Comparison of ENCODE assay signal across 1 cellular context in the genomic region with DNA sequence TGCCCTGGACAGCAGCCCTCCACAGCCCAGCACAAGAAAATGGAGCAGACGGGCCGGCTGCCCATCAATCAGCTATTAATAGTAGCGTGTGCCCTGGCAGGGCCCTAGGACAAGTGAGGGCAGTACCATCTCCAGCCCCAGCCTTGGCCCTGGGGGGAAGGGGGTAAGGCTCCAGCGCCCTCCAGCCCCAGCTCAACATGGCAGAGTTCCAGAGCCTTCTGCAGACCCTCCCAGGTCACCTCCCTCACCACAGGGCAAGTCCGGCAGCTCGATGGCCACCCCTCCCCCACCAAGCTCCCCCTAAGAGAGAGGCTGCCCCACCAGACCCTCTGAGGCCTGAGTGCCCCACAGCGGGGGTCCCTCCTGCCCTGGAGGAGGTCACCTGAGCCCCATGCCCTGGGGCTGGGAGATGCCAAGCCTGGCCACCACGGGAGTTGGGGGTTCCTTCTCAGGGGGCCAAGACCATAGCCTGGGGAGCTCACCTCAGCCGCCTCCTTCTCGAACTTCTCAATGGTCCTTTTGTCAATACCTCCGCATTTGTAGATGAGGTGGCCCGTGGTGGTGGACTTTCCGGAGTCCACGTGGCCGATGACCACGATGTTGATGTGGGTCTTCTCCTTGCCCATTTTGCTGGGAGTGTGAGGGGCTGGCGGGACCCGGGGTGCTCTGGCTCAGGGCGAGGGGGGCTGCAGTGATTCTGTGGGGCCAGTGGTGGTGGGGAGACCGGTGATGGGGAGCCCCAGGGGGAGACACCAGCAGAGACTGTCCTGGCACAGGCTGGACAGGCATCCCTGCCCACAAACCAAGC.
TF ChIP-seq lines count a peak whose summit lies in the region.

No MANE protein-coding gene starts in this region.

TF ChIP-seq in HEK293, 187 proteins besides CTCF, POLR2A, EP300 and RAD21 (continued from another document):
- TF ChIP-seq, protein P1, sequence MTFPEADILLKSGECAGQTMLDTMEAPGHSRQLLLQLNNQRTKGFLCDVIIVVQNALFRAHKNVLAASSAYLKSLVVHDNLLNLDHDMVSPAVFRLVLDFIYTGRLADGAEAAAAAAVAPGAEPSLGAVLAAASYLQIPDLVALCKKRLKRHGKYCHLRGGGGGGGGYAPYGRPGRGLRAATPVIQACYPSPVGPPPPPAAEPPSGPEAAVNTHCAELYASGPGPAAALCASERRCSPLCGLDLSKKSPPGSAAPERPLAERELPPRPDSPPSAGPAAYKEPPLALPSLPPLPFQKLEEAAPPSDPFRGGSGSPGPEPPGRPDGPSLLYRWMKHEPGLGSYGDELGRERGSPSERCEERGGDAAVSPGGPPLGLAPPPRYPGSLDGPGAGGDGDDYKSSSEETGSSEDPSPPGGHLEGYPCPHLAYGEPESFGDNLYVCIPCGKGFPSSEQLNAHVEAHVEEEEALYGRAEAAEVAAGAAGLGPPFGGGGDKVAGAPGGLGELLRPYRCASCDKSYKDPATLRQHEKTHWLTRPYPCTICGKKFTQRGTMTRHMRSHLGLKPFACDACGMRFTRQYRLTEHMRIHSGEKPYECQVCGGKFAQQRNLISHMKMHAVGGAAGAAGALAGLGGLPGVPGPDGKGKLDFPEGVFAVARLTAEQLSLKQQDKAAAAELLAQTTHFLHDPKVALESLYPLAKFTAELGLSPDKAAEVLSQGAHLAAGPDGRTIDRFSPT (tag by site-specific recombination; IDR thresholded peaks at IDR 0.05) = peak; percentile 72
- TF ChIP-seq BCL11B (tag by site-specific recombination; IDR thresholded peaks at IDR 0.05; ENCODE audit: low read depth) (0 out of 2 replicates have a peak, but pooled peaks have one; percentile 21), GLIS2 (tag by site-specific recombination; IDR thresholded peaks at IDR 0.05) (peak; percentile 45; the same call in 1 of the 2 replicates), ZNF654 (tag by site-specific recombination; IDR thresholded peaks at IDR 0.05; ENCODE audit: low read depth) (no peak)
TF ChIP-seq in HEK293: peak in this region for 6.
